ENCODE assay signal across 17 cellular contexts in the genomic region with DNA sequence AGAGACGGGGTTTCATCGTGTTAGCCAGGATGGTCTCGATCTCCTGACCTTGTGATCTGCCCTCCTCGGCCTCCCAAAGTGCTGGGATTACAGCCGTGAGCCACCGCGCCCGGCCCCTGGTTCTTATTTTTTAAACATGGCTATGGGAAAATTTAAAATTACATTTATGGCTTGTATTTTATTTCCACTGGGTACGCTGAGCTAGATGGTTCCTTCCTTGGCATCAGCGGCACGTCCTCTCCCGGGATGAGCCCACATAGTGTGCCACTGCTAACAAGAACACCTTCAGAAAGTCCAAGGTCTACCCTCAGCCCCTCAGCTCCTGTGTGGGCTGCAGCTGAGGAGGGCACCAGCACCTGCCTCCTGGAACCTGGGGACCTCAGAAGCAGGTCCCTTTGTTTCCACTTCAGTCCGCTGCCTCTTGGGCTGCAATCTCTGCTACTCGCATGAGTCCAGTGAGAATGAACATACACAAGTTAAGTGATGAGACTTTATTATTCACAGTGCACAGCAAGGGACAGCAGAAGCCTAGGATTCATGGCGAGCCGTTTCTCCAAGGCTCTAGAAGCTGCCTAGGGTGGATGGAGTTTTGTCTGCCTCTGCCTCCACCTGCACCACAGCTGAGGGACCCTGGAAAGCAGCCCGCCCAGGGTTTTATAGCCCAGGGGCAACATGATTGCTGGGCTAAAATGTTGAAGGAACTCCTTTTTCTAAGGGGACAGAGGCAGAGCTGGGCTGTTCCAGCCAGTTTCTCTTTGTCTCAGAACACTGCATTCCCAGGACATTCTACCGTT.
DNase-seq lines count a peak whose midpoint lies in the region; ATAC-seq, FAIRE-seq and TF ChIP-seq lines count a peak whose summit lies in the region.
"Had no signal": no experiment of that assay in that cellular context is flagged by ENCODE, and none has a peak within 500 bp of the region (broad histone marks: within the 10 kb centered on the region; RNA-seq: fewer than 3 reads in every experiment).

No MANE protein-coding gene starts in this region.

- intact Hi-C loops in cardiac septum (cut with DNase I) (no loop called here), heart right ventricle (cut with DNase I) (no loop called here), spleen (cut with DNase I; ENCODE audit: low total_unique reads) (no loop called here)

- H3K27ac ChIP-seq in heart right ventricle (no peak overlapping the region), spleen (no peak overlapping the region), tibial nerve (no peak overlapping the region)
- H3K27ac ChIP-seq: A549, C4-2B had no signal

- H3K4me3 ChIP-seq in heart right ventricle (no peak overlapping the region), spleen (no peak overlapping the region), tibial nerve (no peak overlapping the region)
- H3K4me3 ChIP-seq: A549, GM12878, GM23338 had no signal

- peak; percentile 33 for DNase-seq in cardiac septum (ENCODE audit: low spot score)
- no peak for DNase-seq in heart right ventricle
- DNase-seq in islet precursor cell: peak; percentile 38
- peak; percentile 68 for DNase-seq in mesenteric fat pad (ENCODE audit: low spot score)
- peak; percentile 50 for DNase-seq in spleen
- DNase-seq in frontal cortex (ENCODE audit: low spot score in 2 of 2): no peak
- DNase-seq in tibial nerve (ENCODE audit: low spot score in 2 of 2): no peak
- DNase-seq: BE2C; CD4-positive, alpha-beta memory T cell; DMS79; H7 had no signal

- H3K27me3 ChIP-seq in heart right ventricle (peaks cover 0 to 55% (median 29%) of the 10 kb centered on the region in 7 donors), spleen (replicated peaks in 1 of 7) (peaks cover 0 to 54% (median 0%) of the 10 kb centered on the region in 7 donors), tibial nerve (peaks cover 0 to 9% of the 10 kb centered on the region in 2 donors)
- H3K27me3 ChIP-seq: BE2C had no signal

- FAIRE-seq in frontal cortex (lab: Jason Lieb, UNC): no peak
- FAIRE-seq: A549, GM12878, GM18507 had no signal

- WGBS in heart right ventricle, 2 donors: 85 to 87% methylated on average over 17 to 18 of the region's 18 CpGs
- WGBS in spleen, 5 donors: 86 to 92% (median 87%) methylated on average over 18 of the region's 18 CpGs
- WGBS in tibial nerve, 2 donors: 80 to 86% methylated on average over 18 of the region's 18 CpGs

- TF ChIP-seq POLR2A in spleen (IDR thresholded peaks at IDR 0.05) (no peak), tibial nerve (IDR thresholded peaks at IDR 0.05) (no peak)

- no peak for TF ChIP-seq EP300 in tibial nerve (IDR thresholded peaks at IDR 0.05)

- no peaks in the 10 kb centered on the region for H3K36me3 ChIP-seq in heart right ventricle
- H3K36me3 ChIP-seq in spleen: no peaks in the 10 kb centered on the region
- no peaks in the 10 kb centered on the region for H3K36me3 ChIP-seq in tibial nerve
- H3K36me3 ChIP-seq: BE2C had no signal

- no peaks in the 10 kb centered on the region for H3K4me1 ChIP-seq in heart right ventricle
- no peaks in the 10 kb centered on the region for H3K4me1 ChIP-seq in spleen
- no peaks in the 10 kb centered on the region for H3K4me1 ChIP-seq in tibial nerve
- H3K4me1 ChIP-seq: A549, BE2C had no signal

- TF ChIP-seq CTCF in heart right ventricle (IDR thresholded peaks at IDR 0.05): no peak
- no peak for TF ChIP-seq CTCF in spleen (IDR thresholded peaks at IDR 0.05 in 8 of 11, conservative IDR thresholded peaks at IDR 0.05 in 3 of 11)
- no peak for TF ChIP-seq CTCF in tibial nerve (IDR thresholded peaks at IDR 0.05)

- H3K9me3 ChIP-seq in heart right ventricle (no peaks in the 10 kb centered on the region), spleen (no peaks in the 10 kb centered on the region), tibial nerve (no peaks in the 10 kb centered on the region)
- H3K9me3 ChIP-seq: A549, BE2C had no signal

- no peak for ATAC-seq in heart right ventricle
- ATAC-seq in HG03196 (IDR thresholded peaks at IDR 0.05; ENCODE audit: unreplicated experiment): no peak
- ATAC-seq: A549, GM12878, GM23338 had no signal

Comparison
In these comparisons a context has a peak if more than half of its experiments do, and no peak if none do; other contexts are left out.
1. DNase-seq: peak in cardiac septum (single experiment), islet precursor cell (single experiment), mesenteric fat pad (single experiment) and spleen (single experiment); none in heart right ventricle (0 of 2), frontal cortex (0 of 2) and tibial nerve (0 of 2).